ENCODE assay signal across 16 cellular contexts in genomic region chr3:122916580-122916979, GRCh38.
A peak's percentile ranks its signal among the peaks of the same experiment; 100 is the strongest.
DNase-seq lines count a peak whose midpoint lies in the region; ATAC-seq and TF ChIP-seq lines count a peak whose summit lies in the region.
"Had no signal": no experiment of that assay in that cellular context is flagged by ENCODE, and none has a peak within 500 bp of the region (broad histone marks: within the 10 kb centered on the region; RNA-seq: fewer than 3 reads in every experiment).

No MANE protein-coding gene starts in this region.

- no peaks in the 10 kb centered on the region for H3K9me3 ChIP-seq in testis
- H3K9me3 ChIP-seq: ovary, right lobe of liver, thyroid gland had no signal

- no peaks in the 10 kb centered on the region for H3K4me1 ChIP-seq in testis

- TF ChIP-seq POLR2A in testis (IDR thresholded peaks at IDR 0.05), result no peak

- H3K4me3 ChIP-seq in coronary artery, result no peak overlapping the region
- no peak overlapping the region for H3K4me3 ChIP-seq in testis
- H3K4me3 ChIP-seq: hepatocyte, ovary, right lobe of liver, thyroid gland had no signal

- CTCF ChIA-PET in GM10248 (lab: Yijun Ruan, JAX), result interaction anchor here (1.1 kb wide), 2 partner anchors 27 to 162 kb away, joined by 4 read pairs; no protein-coding TSS in a partner anchor

- DNase-seq in GM10248 (ENCODE audit: extremely low spot score), result peak; percentile 67
- DNase-seq in coronary artery (ENCODE audit: low spot score), result peak; percentile 19
- no peak for DNase-seq in NCI-H82 (lab: John Stamatoyannopoulos, UW)
- no peak for DNase-seq in NCI-H1436 treated with DMSO at 0.1 percent for 48 hours (lab: John Stamatoyannopoulos, UW)
- DNase-seq in testis, result no peak
- no peak for DNase-seq in omental fat pad (ENCODE audit: low spot score)
- DNase-seq: activated CD8-positive, alpha-beta memory T cell treated with anti-CD3 and anti-CD28 coated beads, Interleukin-2, amount 50 U/mL, for 48 hours; activated gamma-delta T cell treated with Interleukin-2 at 50 U/mL for 16 hours; CD4-positive, alpha-beta T cell; ovary; right lobe of liver; stimulated activated naive CD4-positive, alpha-beta T cell; thyroid gland had no signal

- no peaks in the 10 kb centered on the region for H3K36me3 ChIP-seq in testis (ENCODE audit: low read depth, missing control alignments)
- H3K36me3 ChIP-seq: ovary, right lobe of liver, thyroid gland had no signal

- POLR2A ChIA-PET in GM10248 (lab: Yijun Ruan, JAX), result no interaction called here

- ATAC-seq in GM18907 (IDR thresholded peaks at IDR 0.05; ENCODE audit: unreplicated experiment) (peak; percentile 54), HG03025 (IDR thresholded peaks at IDR 0.05; ENCODE audit: low FRiP score, unreplicated experiment) (peak; percentile 52), omental fat pad (ENCODE audit: low FRiP score) (no peak)
- ATAC-seq: right lobe of liver had no signal

- H3K27me3 ChIP-seq in testis, result no peaks in the 10 kb centered on the region
- H3K27me3 ChIP-seq: ovary, right lobe of liver, thyroid gland had no signal

- WGBS in testis, 2 donors, result 93 to 96% methylated on average over 6 of the region's 6 CpGs

- TF ChIP-seq CTCF in GM10248 (IDR thresholded peaks at IDR 0.05; ENCODE audit: control extremely low read depth, extremely low read depth, low read depth, missing control alignments), result no peak
- TF ChIP-seq CTCF in coronary artery (IDR thresholded peaks at IDR 0.05), result no peak
- TF ChIP-seq CTCF in testis (IDR thresholded peaks at IDR 0.05), result no peak
- no peak for TF ChIP-seq CTCF in omental fat pad (IDR thresholded peaks at IDR 0.05)

- intact Hi-C loops in testis (cut with DNase I; ENCODE audit: low total_unique reads), result no loop called here

- H3K27ac ChIP-seq in coronary artery, result no peak overlapping the region
- no peak overlapping the region for H3K27ac ChIP-seq in testis
- H3K27ac ChIP-seq: hepatocyte, ovary, right lobe of liver, thyroid gland had no signal

Comparison
In these comparisons a context has a peak if more than half of its experiments do, and no peak if none do; other contexts are left out.
1. DNase-seq: peak in GM10248 (single experiment) and coronary artery (single experiment); none in NCI-H82 (single experiment), NCI-H1436 treated with DMSO at 0.1 percent for 48 hours (single experiment), testis (single experiment) and omental fat pad (single experiment).